14 cellular contexts compared by ENCODE assay signal in genomic region chr6:33691456-33692077, GRCh38. TPM values are rescaled to one million over a fixed set of nuclear protein-coding genes. Genes with fewer than 3 reads are reported as not detected.
DNase-seq lines count a peak whose midpoint lies in the region; ATAC-seq and TF ChIP-seq lines count a peak whose summit lies in the region.
"Had no signal": no experiment of that assay in that cellular context is flagged by ENCODE, and none has a peak within 500 bp of the region (broad histone marks: within the 10 kb centered on the region; RNA-seq: fewer than 3 reads in every experiment).

No MANE protein-coding gene starts in this region.

- H3K4me2 ChIP-seq in SK-N-SH (no peak overlapping the region), osteoblast (ENCODE audit: insufficient read depth, low read length) (no peak overlapping the region)

- no peaks in the 10 kb centered on the region for H3K36me3 Mint-ChIP-seq in glutamatergic neuron (ENCODE audit: unreplicated experiment)

- no peak for TF ChIP-seq CTCF in SK-N-SH (IDR thresholded peaks at IDR 0.05)
- no peak for TF ChIP-seq CTCF in RWPE1 (conservative IDR thresholded peaks at IDR 0.05; ENCODE audit: low read depth)
- TF ChIP-seq CTCF in glutamatergic neuron (IDR thresholded peaks at IDR 0.05; ENCODE audit: partially characterized antibody, unreplicated experiment) = no peak
- TF ChIP-seq CTCF in osteoblast (IDR thresholded peaks at IDR 0.05; ENCODE audit: extremely low read depth, low read depth, low read length) = no peak
- TF ChIP-seq CTCF in tibial artery (IDR thresholded peaks at IDR 0.05) = no peak
- no peak for TF ChIP-seq CTCF in coronary artery (IDR thresholded peaks at IDR 0.05)

- H4K20me1 ChIP-seq in SK-N-SH (ENCODE audit: insufficient read depth) (no peaks in the 10 kb centered on the region), osteoblast (ENCODE audit: insufficient read depth, low read length) (no peaks in the 10 kb centered on the region)

- peaks cover 14% of the 10 kb centered on the region for H3K27me3 Mint-ChIP-seq in glutamatergic neuron (ENCODE audit: unreplicated experiment)

- no peak overlapping the region for H3K27ac ChIP-seq in SK-N-SH (ENCODE audit: low read depth in 2 of 2, low read length in 1 of 2)
- H3K27ac ChIP-seq in RWPE1 = peak overlapping the region; percentile 96
- peak overlapping the region; percentile 71 for H3K27ac ChIP-seq in osteoblast (ENCODE audit: low read depth, low read length)
- peak overlapping the region in 1 of 2 donors; percentile 41 for H3K27ac ChIP-seq in tibial artery
- peak overlapping the region in 1 of 2 donors; percentile 72 for H3K27ac ChIP-seq in coronary artery
- H3K27ac ChIP-seq: 22Rv1, left lung, thyroid gland had no signal

- no peak for ATAC-seq in SK-N-SH treated with all-trans-retinoic acid at 6 μM for 48 hours

- peaks cover 15% of the 10 kb centered on the region for H3K9me3 Mint-ChIP-seq in glutamatergic neuron (ENCODE audit: unreplicated experiment)

- peaks cover under 1% of the 10 kb centered on the region for H3F3A ChIP-seq in SK-N-SH (replicated peaks; ENCODE audit: insufficient read depth)

- DNase-seq in SK-N-SH (peak; percentile 26), RWPE1 (ENCODE audit: low spot score) (no peak), glutamatergic neuron (peak; percentile 70), osteoblast (ENCODE audit: insufficient read length, low spot score, missing footprints) (peak; percentile 77), cortex of kidney (lab: John Stamatoyannopoulos, UW) (no peak), tibial artery (no peak), coronary artery (ENCODE audit: low spot score) (no peak)
- DNase-seq: head of caudate nucleus, NCI-H1694, NCI-H526, thyroid gland had no signal

- no peak for TF ChIP-seq EP300 in SK-N-SH (IDR thresholded peaks at IDR 0.05; ENCODE audit: borderline replicate concordance in 1 of 2, low read depth in 1 of 2, low read length in 1 of 2)

- intact Hi-C loops in tibial artery (cut with DNase I; ENCODE audit: low total_unique reads) = no loop called here

- H3K9me3 ChIP-seq in SK-N-SH (no peaks in the 10 kb centered on the region), osteoblast (ENCODE audit: low read depth, low read length) (no peaks in the 10 kb centered on the region), tibial artery (no peaks in the 10 kb centered on the region)
- H3K9me3 ChIP-seq: left lung, thyroid gland had no signal

- POLR2A ChIA-PET in SK-N-SH (lab: Yijun Ruan, JAX) = no interaction called here
- POLR2A ChIA-PET in RWPE1 (lab: Yijun Ruan, JAX; ENCODE audit: low non-redundant PET) = no interaction called here

- H3K9me2 ChIP-seq in SK-N-SH = no peaks in the 10 kb centered on the region

- H3K27ac Mint-ChIP-seq in glutamatergic neuron (ENCODE audit: unreplicated experiment) = no peak overlapping the region

- no peak for TF ChIP-seq RAD21 in SK-N-SH (IDR thresholded peaks at IDR 0.05; ENCODE audit: low read length)

- H3K4me3 ChIP-seq in SK-N-SH (ENCODE audit: low read depth in 2 of 2, low read length in 1 of 2) (no peak overlapping the region), osteoblast (ENCODE audit: insufficient read depth, low read length) (no peak overlapping the region), tibial artery (no peak overlapping the region), coronary artery (no peak overlapping the region)
- H3K4me3 ChIP-seq: left lung, thyroid gland had no signal

- H3K4me1 ChIP-seq in SK-N-SH (ENCODE audit: control insufficient read depth in 1 of 2, insufficient read depth in 2 of 2, low read depth in 1 of 2, low read length in 1 of 2) = peaks cover 24% of the 10 kb centered on the region in 2 experiments; a peak in 3 of 4 replicates
- H3K4me1 ChIP-seq in osteoblast (ENCODE audit: insufficient read depth, low read length) = peaks cover 37% of the 10 kb centered on the region
- H3K4me1 ChIP-seq in tibial artery = peaks cover 0 to 40% (median 13%) of the 10 kb centered on the region in 4 donors

- H3K79me2 ChIP-seq in SK-N-SH (ENCODE audit: insufficient read depth) (no peaks in the 10 kb centered on the region), osteoblast (ENCODE audit: insufficient read depth, low read length) (peaks cover 9% of the 10 kb centered on the region)

- H3K27me3 ChIP-seq in SK-N-SH (ENCODE audit: insufficient read depth) = no peaks in the 10 kb centered on the region
- no peaks in the 10 kb centered on the region for H3K27me3 ChIP-seq in osteoblast (ENCODE audit: insufficient read depth, low read length)
- no peaks in the 10 kb centered on the region for H3K27me3 ChIP-seq in tibial artery
- H3K27me3 ChIP-seq: left lung, thyroid gland had no signal

- CTCF ChIA-PET in SK-N-SH (lab: Yijun Ruan, JAX) = interaction anchor here (0.7 to 2.7 kb wide), 6 partner anchors 9 to 111 kb away, joined by 3 to 14 read pairs (median 3); partner anchors contain the start of genes BAK1 and UQCC2
- CTCF ChIA-PET in RWPE1 (lab: Yijun Ruan, JAX) = interaction anchor here (0.6 kb wide), 1 partner anchor 10 kb away, joined by 5 read pairs; no protein-coding TSS in a partner anchor

- H2AFZ ChIP-seq in SK-N-SH (ENCODE audit: low read depth) (no peak overlapping the region), osteoblast (ENCODE audit: low read length) (no peak overlapping the region)

- WGBS in SK-N-SH (ENCODE audit: low lambda C conversion rate) = 92% methylated on average over 15 of the region's 15 CpGs

- peaks cover 51% of the 10 kb centered on the region for H3K4me1 Mint-ChIP-seq in glutamatergic neuron (ENCODE audit: low read depth, unreplicated experiment)

- peak overlapping the region; percentile 20 for H3K4me3 Mint-ChIP-seq in glutamatergic neuron (ENCODE audit: unreplicated experiment)

- H3K36me3 ChIP-seq in SK-N-SH (replicated peaks in 1 of 2; ENCODE audit: control insufficient read depth in 1 of 2, insufficient read depth in 2 of 2, low read length in 1 of 2) = peaks cover 5 to 8% of the 10 kb centered on the region in 2 experiments
- peaks cover 48% of the 10 kb centered on the region for H3K36me3 ChIP-seq in osteoblast (ENCODE audit: insufficient read depth, low read length)
- H3K36me3 ChIP-seq in tibial artery = peaks cover 0 to 91% (median 30%) of the 10 kb centered on the region in 3 donors

- H3K9ac ChIP-seq in SK-N-SH = no peak overlapping the region

TF ChIP-seq in SK-N-SH, 30 proteins besides CTCF, POLR2A, EP300 and RAD21 (continues in another document):
- TF ChIP-seq REST (IDR thresholded peaks at IDR 0.05; ENCODE audit: low read depth, low read length) = no peak

TF ChIP-seq in SK-N-SH treated with all-trans-retinoic acid at 6 μM for 48 hours, 23 proteins besides CTCF, POLR2A, EP300 and RAD21:
- no peak for TF ChIP-seq OSR1 (CRISPR knock-in tag; IDR thresholded peaks at IDR 0.05)
- no peak for TF ChIP-seq PPARA (CRISPR knock-in tag; IDR thresholded peaks at IDR 0.05; ENCODE audit: borderline replicate concordance)
- TF ChIP-seq ZNF565 (CRISPR knock-in tag; conservative IDR thresholded peaks at IDR 0.05; ENCODE audit: low read depth) = no peak
- no peak for TF ChIP-seq ZNF8 (CRISPR knock-in tag; IDR thresholded peaks at IDR 0.05)
- TF ChIP-seq CREB5 (CRISPR knock-in tag; IDR thresholded peaks at IDR 0.05; ENCODE audit: low read depth) = no peak
- no peak for TF ChIP-seq CSRNP3 (CRISPR knock-in tag; IDR thresholded peaks at IDR 0.05)
- no peak for TF ChIP-seq ZC3H10 (CRISPR knock-in tag; IDR thresholded peaks at IDR 0.05)
- no peak for TF ChIP-seq POU6F1 (CRISPR knock-in tag; IDR thresholded peaks at IDR 0.05; ENCODE audit: borderline replicate concordance, low read depth)

RNA-seq across cellular contexts. Expression of gene UQCC2, which starts 19.9 kb away (rescaled TPM):
- 49.8 and 59.0 TPM in 2 replicates for polyA plus RNA-seq in SK-N-SH (2012; rRNA removed)
- 43.2 and 47.9 TPM in 2 replicates for polyA plus RNA-seq in SK-N-SH (2012; cell fraction: cytosol; rRNA removed)
- polyA plus RNA-seq in SK-N-SH (2012; cell fraction: nucleus; rRNA removed) = 37.4 and 42.0 TPM in 2 replicates
- 48.7 TPM for total RNA-seq in glutamatergic neuron (ENCODE audit: unreplicated experiment)
- 15.2 and 20.0 TPM in 2 replicates for total RNA-seq in osteoblast

RNA-seq across cellular contexts. Expression of gene IP6K3, which starts 55.1 kb away (rescaled TPM):
- polyA plus RNA-seq in SK-N-SH (2012; rRNA removed) = 0.13 and 0.21 TPM in 2 replicates
- 0.07 and 0.08 TPM in 2 replicates for polyA plus RNA-seq in SK-N-SH (2012; cell fraction: cytosol; rRNA removed)
- polyA plus RNA-seq in SK-N-SH (2012; cell fraction: nucleus; rRNA removed) = 0.18 and 0.32 TPM in 2 replicates
- total RNA-seq in glutamatergic neuron (ENCODE audit: unreplicated experiment) = 2.7 TPM
- total RNA-seq in osteoblast = under 0.01 and 0.29 TPM in 2 replicates

Comparison
In these comparisons a context has a peak if more than half of its experiments do, and no peak if none do; other contexts are left out.
1. DNase-seq: peak in SK-N-SH (single experiment), glutamatergic neuron (single experiment) and osteoblast (single experiment); none in RWPE1 (single experiment), cortex of kidney (single experiment), tibial artery (0 of 2) and coronary artery (single experiment).
2. H3K27ac ChIP-seq: peak in RWPE1 (single experiment) and osteoblast (single experiment); none in SK-N-SH (0 of 2).